22 cellular contexts compared by ENCODE assay signal in the genomic region with DNA sequence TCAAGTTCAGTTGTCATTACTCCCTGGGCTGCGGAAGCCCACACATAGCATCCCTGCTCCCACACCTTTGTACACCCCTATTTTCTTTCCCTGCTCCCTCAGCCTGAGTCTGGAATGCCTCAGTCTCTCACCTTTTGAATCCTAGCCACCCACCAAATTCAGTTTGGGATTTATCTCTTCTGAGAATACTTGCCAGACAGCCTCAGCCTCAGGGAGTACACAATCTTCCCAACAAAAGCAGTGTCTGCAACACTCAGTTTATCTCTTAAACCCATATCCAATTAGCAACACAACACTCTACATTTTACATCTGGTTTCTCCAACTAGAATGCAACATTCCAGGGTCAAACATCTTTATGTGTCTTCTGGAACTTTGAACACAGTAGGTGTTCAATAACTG.
DNase-seq lines count a peak whose midpoint lies in the region; ATAC-seq and TF ChIP-seq lines count a peak whose summit lies in the region.
"Had no signal": no experiment of that assay in that cellular context is flagged by ENCODE, and none has a peak within 500 bp of the region (broad histone marks: within the 10 kb centered on the region; RNA-seq: fewer than 3 reads in every experiment).

No MANE protein-coding gene starts in this region.

- H3K9me2 ChIP-seq in SK-N-SH (no peaks in the 10 kb centered on the region), neural cell (ENCODE audit: insufficient read depth, low read length) (no peaks in the 10 kb centered on the region)

- ATAC-seq in SK-N-SH treated with all-trans-retinoic acid at 6 μM for 48 hours = no peak

- peak overlapping the region; percentile 95 for H3K27ac Mint-ChIP-seq in endodermal cell
- H3K27ac Mint-ChIP-seq: CD14-positive monocyte; CD4-positive, alpha-beta T cell; CD8-positive, alpha-beta memory T cell; HFFc6 had no signal

- H3K36me3 ChIP-seq in SK-N-SH (replicated peaks in 1 of 2; ENCODE audit: control insufficient read depth in 1 of 2, insufficient read depth in 2 of 2, low read length in 1 of 2) = no peaks in the 10 kb centered on the region
- H3K36me3 ChIP-seq in endodermal cell (ENCODE audit: control insufficient read depth, insufficient read depth, low read length) = no peaks in the 10 kb centered on the region
- no peaks in the 10 kb centered on the region for H3K36me3 ChIP-seq in neural cell (ENCODE audit: insufficient read depth, low read length)
- no peaks in the 10 kb centered on the region for H3K36me3 ChIP-seq in smooth muscle cell (ENCODE audit: low read depth)
- H3K36me3 ChIP-seq: BE2C; BLaER1 treated with 17β-estradiol and CSF1 and Interleukin-3, amounts not matched to agents 10 nM and 100 nM; HAP-1 had no signal

- H3K27me3 Mint-ChIP-seq in endodermal cell (ENCODE audit: insufficient read depth) = no peaks in the 10 kb centered on the region

- POLR2A ChIA-PET in SK-N-SH (lab: Yijun Ruan, JAX) = no interaction called here

- H3K4me1 ChIP-seq in SK-N-SH (ENCODE audit: control insufficient read depth in 1 of 2, insufficient read depth in 2 of 2, low read depth in 1 of 2, low read length in 1 of 2) (peaks cover 0 to 29% of the 10 kb centered on the region in 2 experiments; a peak in 2 of 4 replicates), endodermal cell (ENCODE audit: control insufficient read depth, insufficient read depth, low read length) (peaks cover 3% of the 10 kb centered on the region), smooth muscle cell (ENCODE audit: low read depth) (no peaks in the 10 kb centered on the region)
- H3K4me1 ChIP-seq: BLaER1 treated with 17β-estradiol and CSF1 and Interleukin-3, amounts not matched to agents 10 nM and 100 nM; HAP-1 had no signal

- H3K4me3 Mint-ChIP-seq in endodermal cell = no peak overlapping the region
- H3K4me3 Mint-ChIP-seq: CD14-positive monocyte; CD4-positive, alpha-beta T cell; CD8-positive, alpha-beta memory T cell; HFFc6 had no signal

- TF ChIP-seq RAD21 in SK-N-SH (IDR thresholded peaks at IDR 0.05; ENCODE audit: low read length) (no peak), neural cell (conservative IDR thresholded peaks at IDR 0.05) (no peak)

- no peaks in the 10 kb centered on the region for H3K27me3 ChIP-seq in SK-N-SH (ENCODE audit: insufficient read depth)
- H3K27me3 ChIP-seq in endodermal cell (ENCODE audit: control insufficient read depth, insufficient read depth, low read length, poor library complexity, severe bottlenecking) = no peaks in the 10 kb centered on the region
- no peaks in the 10 kb centered on the region for H3K27me3 ChIP-seq in neural cell (ENCODE audit: insufficient read depth, low read depth, low read length)
- peaks cover 5% of the 10 kb centered on the region for H3K27me3 ChIP-seq in smooth muscle cell (ENCODE audit: low read depth)
- H3K27me3 ChIP-seq: BE2C; BLaER1 treated with 17β-estradiol and CSF1 and Interleukin-3, amounts not matched to agents 10 nM and 100 nM had no signal

- no peaks in the 10 kb centered on the region for H4K20me1 ChIP-seq in SK-N-SH (ENCODE audit: insufficient read depth)
- H4K20me1 ChIP-seq in neural cell (ENCODE audit: insufficient read depth) = no peaks in the 10 kb centered on the region
- H4K20me1 ChIP-seq in smooth muscle cell (ENCODE audit: low read depth) = no peaks in the 10 kb centered on the region
- H4K20me1 ChIP-seq: BLaER1 treated with 17β-estradiol and CSF1 and Interleukin-3, amounts not matched to agents 10 nM and 100 nM had no signal

- DNase-seq in SK-N-SH (no peak), endodermal cell (peak; percentile 62), AG08396 (ENCODE audit: low spot score) (no peak), nucleus accumbens (lab: John Stamatoyannopoulos, UW) (no peak), smooth muscle cell (lab: John Stamatoyannopoulos, UW; ENCODE audit: unreplicated experiment) (no peak), GF-D8 (lab: John Stamatoyannopoulos, UW) (no peak)
- DNase-seq: AML-193; BE2C; CD4-positive, alpha-beta T cell; CD8-positive, alpha-beta memory T cell; DMS 273 treated with DMSO at 0.1 percent for 48 hours; DMS79; EL; GDM1; GOT3; HFFc6 had no signal

- no peak for TF ChIP-seq CTCF in SK-N-SH (IDR thresholded peaks at IDR 0.05)
- no peak for TF ChIP-seq CTCF in endodermal cell (conservative IDR thresholded peaks at IDR 0.05)
- no peak for TF ChIP-seq CTCF in neural cell (IDR thresholded peaks at IDR 0.05; ENCODE audit: poor library complexity, severe bottlenecking)
- TF ChIP-seq CTCF in smooth muscle cell (IDR thresholded peaks at IDR 0.05; ENCODE audit: borderline replicate concordance, insufficient read depth, poor library complexity, severe bottlenecking) = no peak

- H3K9me3 ChIP-seq in SK-N-SH (no peaks in the 10 kb centered on the region), endodermal cell (ENCODE audit: control insufficient read depth, low read length) (peaks cover 27% of the 10 kb centered on the region), neural cell (ENCODE audit: low read length) (no peaks in the 10 kb centered on the region), smooth muscle cell (replicated peaks; ENCODE audit: low read depth) (no peaks in the 10 kb centered on the region)
- H3K9me3 ChIP-seq: BE2C; BLaER1 treated with 17β-estradiol and CSF1 and Interleukin-3, amounts not matched to agents 10 nM and 100 nM; HAP-1 had no signal

- peak overlapping the region in 1 of 2 experiments; percentile 47; a peak in 2 of 4 replicates for H3K27ac ChIP-seq in SK-N-SH (ENCODE audit: low read depth in 2 of 2, low read length in 1 of 2)
- H3K27ac ChIP-seq in endodermal cell (ENCODE audit: low read depth, low read length) = peak overlapping the region; percentile 49
- H3K27ac ChIP-seq in neural cell (ENCODE audit: low read length) = peak overlapping the region; percentile 76
- no peak overlapping the region for H3K27ac ChIP-seq in smooth muscle cell (ENCODE audit: low read depth)
- H3K27ac ChIP-seq: 22Rv1; BLaER1 treated with 17β-estradiol and CSF1 and Interleukin-3, amounts not matched to agents 10 nM and 100 nM had no signal

- no peak overlapping the region for H3K9ac ChIP-seq in SK-N-SH
- H3K9ac ChIP-seq in endodermal cell (ENCODE audit: extremely low read depth, low read length, poor library complexity, severe bottlenecking) = peak overlapping the region; percentile 71
- peak overlapping the region; percentile 38 for H3K9ac ChIP-seq in neural cell (ENCODE audit: low read length)
- no peak overlapping the region for H3K9ac ChIP-seq in smooth muscle cell (ENCODE audit: low read depth)
- H3K9ac ChIP-seq: BLaER1 treated with 17β-estradiol and CSF1 and Interleukin-3, amounts not matched to agents 10 nM and 100 nM had no signal

- H3K4me1 Mint-ChIP-seq in endodermal cell = peaks cover 16% of the 10 kb centered on the region
- H3K4me1 Mint-ChIP-seq: CD14-positive monocyte; CD8-positive, alpha-beta memory T cell had no signal

- H3K4me3 ChIP-seq in SK-N-SH (ENCODE audit: low read depth in 2 of 2, low read length in 1 of 2) = no peak overlapping the region
- no peak overlapping the region for H3K4me3 ChIP-seq in endodermal cell (ENCODE audit: low read length)
- peak overlapping the region; percentile 3 for H3K4me3 ChIP-seq in neural cell (ENCODE audit: low read length)
- H3K4me3 ChIP-seq in smooth muscle cell = no peak overlapping the region
- H3K4me3 ChIP-seq: BLaER1 treated with 17β-estradiol and CSF1 and Interleukin-3, amounts not matched to agents 10 nM and 100 nM; HAP-1 had no signal

- H3K4me2 ChIP-seq in SK-N-SH = no peak overlapping the region
- no peak overlapping the region for H3K4me2 ChIP-seq in neural cell (ENCODE audit: low read length)
- H3K4me2 ChIP-seq in smooth muscle cell = no peak overlapping the region
- H3K4me2 ChIP-seq: BLaER1 treated with 17β-estradiol and CSF1 and Interleukin-3, amounts not matched to agents 10 nM and 100 nM had no signal

- 13% methylated on average over 1 of the region's 1 CpG for WGBS in SK-N-SH (ENCODE audit: low lambda C conversion rate)
- WGBS in endodermal cell (ENCODE audit: insufficient coverage in 1 of 2, insufficient read length in 1 of 2), 2 experiments = 61 to 100% methylated on average over 1 of the region's 1 CpG
- WGBS in smooth muscle cell (ENCODE audit: low lambda C conversion rate) = 92% methylated on average over 1 of the region's 1 CpG

- H3F3A ChIP-seq in SK-N-SH (replicated peaks; ENCODE audit: insufficient read depth) (no peaks in the 10 kb centered on the region), neural cell (ENCODE audit: insufficient read depth, low read length, poor library complexity, severe bottlenecking) (peaks cover 3% of the 10 kb centered on the region), smooth muscle cell (ENCODE audit: low read depth) (no peaks in the 10 kb centered on the region)

- CTCF ChIA-PET in SK-N-SH (lab: Yijun Ruan, JAX) = interaction anchor here (1.5 to 2.3 kb wide), 2 partner anchors 237 to 917 kb away, joined by 6 read pairs; partner anchors contain the start of gene ADRA2A

- H2AFZ ChIP-seq in SK-N-SH (ENCODE audit: low read depth) = no peak overlapping the region
- no peak overlapping the region for H2AFZ ChIP-seq in neural cell (ENCODE audit: low read depth, low read length)
- H2AFZ ChIP-seq in smooth muscle cell (ENCODE audit: low read depth) = no peak overlapping the region

- no peak for TF ChIP-seq EP300 in SK-N-SH (IDR thresholded peaks at IDR 0.05; ENCODE audit: borderline replicate concordance in 1 of 2, low read depth in 1 of 2, low read length in 1 of 2)
- TF ChIP-seq EP300 in neural cell (conservative IDR thresholded peaks at IDR 0.05; ENCODE audit: poor library complexity, severe bottlenecking) = no peak

- no peaks in the 10 kb centered on the region for H3K36me3 Mint-ChIP-seq in endodermal cell (ENCODE audit: low read depth)
- H3K36me3 Mint-ChIP-seq: CD14-positive monocyte; CD8-positive, alpha-beta memory T cell had no signal

- peaks cover 24% of the 10 kb centered on the region for H3K9me3 Mint-ChIP-seq in endodermal cell
- H3K9me3 Mint-ChIP-seq: CD4-positive, alpha-beta T cell had no signal

- H3K79me2 ChIP-seq in SK-N-SH (ENCODE audit: insufficient read depth) (no peaks in the 10 kb centered on the region), neural cell (replicated peaks; ENCODE audit: insufficient read depth, low read length) (no peaks in the 10 kb centered on the region), smooth muscle cell (ENCODE audit: low read depth) (no peaks in the 10 kb centered on the region)

TF ChIP-seq in SK-N-SH treated with all-trans-retinoic acid at 6 μM for 48 hours, 23 proteins besides CTCF, POLR2A, EP300 and RAD21 (continues in another document):
- TF ChIP-seq GLIS3 (CRISPR knock-in tag; IDR thresholded peaks at IDR 0.05) = no peak
- no peak for TF ChIP-seq ZFP3 (CRISPR knock-in tag; IDR thresholded peaks at IDR 0.05)

Comparison
In these comparisons a context has a peak if more than half of its experiments do, and no peak if none do; other contexts are left out.
1. H3K9ac ChIP-seq: peak in endodermal cell (single experiment) and neural cell (single experiment); none in SK-N-SH (single experiment) and smooth muscle cell (single experiment).